25 cellular contexts compared by ENCODE assay signal in genomic region chr21:46084041-46084561, GRCh38. TPM values are rescaled to one million over a fixed set of nuclear protein-coding genes. Genes with fewer than 3 reads are reported as not detected.
DNase-seq lines count a peak whose midpoint lies in the region; FAIRE-seq and TF ChIP-seq lines count a peak whose summit lies in the region.
"Had no signal": no experiment of that assay in that cellular context is flagged by ENCODE, and none has a peak within 500 bp of the region (broad histone marks: within the 10 kb centered on the region; RNA-seq: fewer than 3 reads in every experiment).

No MANE protein-coding gene starts in this region.

- H4K8ac ChIP-seq in H1 (ENCODE audit: extremely low read depth, insufficient read depth, low read length) (peak overlapping the region; percentile 68; the same call in 1 of the 2 replicates), trophoblast cell (ENCODE audit: low read depth, low read length) (no peak overlapping the region)

- H3K14ac ChIP-seq in H1 (ENCODE audit: insufficient read length) (no peak overlapping the region), trophoblast cell (ENCODE audit: low read length) (no peak overlapping the region)

- WGBS in H1 (ENCODE audit: extremely low coverage in 1 of 2, insufficient coverage in 1 of 2, insufficient read length in 1 of 2, insufficient replicate concordance in 2 of 2, low coverage in 1 of 2, low lambda C conversion rate in 2 of 2, missing lambda C conversion rate in 1 of 2), 2 experiments: 86% methylated on average over 18 of the region's 19 CpGs; no CpG with 5 or more reads in 1 of the 2 experiments
- WGBS in trophoblast cell (ENCODE audit: extremely low coverage, insufficient coverage, insufficient read length): no CpG with 5 or more reads among the region's 19 CpGs

- H3K27ac ChIP-seq in H1 (ENCODE audit: low read depth, low read length) (no peak overlapping the region), skin epidermis (peak overlapping the region in 18 of 21 experiments; percentile 10 to 85 (median 70)), trophoblast cell (ENCODE audit: low read depth, low read length) (no peak overlapping the region)
- H3K27ac ChIP-seq: body of pancreas, lower lobe of right lung, tibial artery had no signal

- TF ChIP-seq RAD21 in H1 (IDR thresholded peaks at IDR 0.05 in 1 of 2, conservative IDR thresholded peaks at IDR 0.05 in 1 of 2; ENCODE audit: low read depth in 2 of 2, low read length in 2 of 2): no peak

- POLR2A ChIA-PET in H1 (lab: Charles Lee; ENCODE audit: partially characterized antibody): interaction anchor here (0.7 to 1.0 kb wide), 2 partner anchors 14 to 17 kb away, joined by 3 read pairs; partner anchors contain the start of gene COL6A2

- H4K5ac ChIP-seq in H1 (ENCODE audit: insufficient read length, low read depth, low read length): no peak overlapping the region

- no peak overlapping the region for H4K91ac ChIP-seq in H1 (replicated peaks; ENCODE audit: insufficient read length, low read length)
- no peak overlapping the region for H4K91ac ChIP-seq in trophoblast cell (ENCODE audit: low read depth, low read length)

- H3K4me3 Mint-ChIP-seq in mesothelial cell of epicardium: no peak overlapping the region
- H3K4me3 Mint-ChIP-seq: activated naive CD8-positive, alpha-beta T cell treated with anti-CD3 and anti-CD28 coated beads, Interleukin-2, amount 50 U/mL, for 24 hours; stimulated activated naive CD8-positive, alpha-beta T cell treated with anti-CD3 and anti-CD28 coated beads, Interleukin-15, amount 100 ng/mL, for 72 hours; WTC11 had no signal

- no peak overlapping the region for H4K12ac ChIP-seq in trophoblast cell (ENCODE audit: low read depth, low read length)

- H3K4me3 ChIP-seq in NT2/D1 (ENCODE audit: insufficient read length, low read depth) (no peak overlapping the region), H1 (ENCODE audit: extremely low read depth in 1 of 4, insufficient read depth in 2 of 4, low read depth in 3 of 4, low read length in 4 of 4) (no peak overlapping the region), skin epidermis (no peak overlapping the region), trophoblast cell (ENCODE audit: low read depth, low read length) (no peak overlapping the region)
- H3K4me3 ChIP-seq: body of pancreas, lower lobe of right lung, tibial artery had no signal

- peaks cover 19% of the 10 kb centered on the region for H3K4me1 Mint-ChIP-seq in mesothelial cell of epicardium
- H3K4me1 Mint-ChIP-seq: activated naive CD8-positive, alpha-beta T cell treated with anti-CD3 and anti-CD28 coated beads, Interleukin-2, amount 50 U/mL, for 24 hours; stimulated activated naive CD8-positive, alpha-beta T cell treated with anti-CD3 and anti-CD28 coated beads, Interleukin-15, amount 100 ng/mL, for 72 hours; WTC11 had no signal

- CTCF ChIA-PET in H1 (lab: Charles Lee; ENCODE audit: partially characterized antibody): interaction anchor here (0.7 to 1.0 kb wide), 2 partner anchors 9 to 59 kb away, joined by 3 read pairs; no protein-coding TSS in a partner anchor

- H3K79me2 ChIP-seq in H1 (ENCODE audit: control insufficient read depth in 1 of 2, insufficient read depth in 2 of 2, low read length in 2 of 2) (no peaks in the 10 kb centered on the region), trophoblast cell (ENCODE audit: control insufficient read depth, insufficient read depth, low read length, poor library complexity) (no peaks in the 10 kb centered on the region)

- H2AFZ ChIP-seq in H1 (ENCODE audit: low read length): no peak overlapping the region
- no peak overlapping the region for H2AFZ ChIP-seq in trophoblast cell (ENCODE audit: insufficient read depth, low read length, poor library complexity)

- no peak for TF ChIP-seq POLR2A in H1 (IDR thresholded peaks at IDR 0.05; ENCODE audit: control extremely low read depth in 1 of 2, low read depth in 2 of 2, low read length in 2 of 2)

- no peak overlapping the region for H2BK20ac ChIP-seq in H1 (ENCODE audit: low read length)

- no peak overlapping the region for H2BK15ac ChIP-seq in H1 (ENCODE audit: low read length)

- no peak overlapping the region for H2BK120ac ChIP-seq in H1 (replicated peaks; ENCODE audit: low read depth, low read length)
- H2BK120ac ChIP-seq in trophoblast cell (ENCODE audit: insufficient read depth, low read length, poor library complexity): no peak overlapping the region

- H3K79me1 ChIP-seq in H1 (ENCODE audit: low read depth, low read length): no peaks in the 10 kb centered on the region
- H3K79me1 ChIP-seq in trophoblast cell (ENCODE audit: low read length): no peaks in the 10 kb centered on the region

- no peak for FAIRE-seq in H1 (lab: Jason Lieb, UNC)
- FAIRE-seq: frontal cortex had no signal

- H2BK12ac ChIP-seq in H1 (ENCODE audit: low read depth, low read length): no peak overlapping the region
- no peak overlapping the region for H2BK12ac ChIP-seq in trophoblast cell (ENCODE audit: low read length)

- no peak for TF ChIP-seq EP300 in H1 (IDR thresholded peaks at IDR 0.05; ENCODE audit: borderline replicate concordance in 1 of 2, low read depth in 2 of 2, low read length in 2 of 2)

- no peak overlapping the region for H3K4me2 ChIP-seq in H1 (ENCODE audit: insufficient read depth in 1 of 2, low read depth in 2 of 2, low read length in 2 of 2)
- no peak overlapping the region for H3K4me2 ChIP-seq in trophoblast cell (ENCODE audit: low read length)

- H3K56ac ChIP-seq in H1 (replicated peaks; ENCODE audit: insufficient read length, low read depth, low read length): no peak overlapping the region

- DNase-seq in NT2/D1 (ENCODE audit: low read depth, low spot score) (no peak), H1 (ENCODE audit: low read depth in 1 of 2, low spot score in 2 of 2) (no peak), mesothelial cell of epicardium (ENCODE audit: low spot score in 2 of 2, unreplicated experiment in 2 of 2) (no peak), GM13977 (ENCODE audit: low spot score) (no peak), C1 segment of cervical spinal cord (lab: John Stamatoyannopoulos, UW) (no peak), trophoblast cell (no peak)
- no peak for DNase-seq in effector CD8-positive, alpha-beta T cell (lab: John Stamatoyannopoulos, UW)
- DNase-seq: activated effector memory CD4-positive, alpha-beta T cell treated with anti-CD3 and anti-CD28 coated beads, Interleukin-2, amount 50 U/mL, for 16 hours; activated naive CD8-positive, alpha-beta T cell treated with anti-CD3 and anti-CD28 coated beads, Interleukin-2, amount 50 U/mL, for 24 hours; activated T-cell treated with anti-CD3 and anti-CD28 coated beads for 4 hours; effector memory CD4-positive, alpha-beta T cell; erythroblast; hypothalamus; KBM-7; lower lobe of right lung; NCI-H146; NCI-H510A; SHP77; stimulated activated naive CD8-positive, alpha-beta T cell treated with anti-CD3 and anti-CD28 coated beads, Interleukin-15, amount 100 ng/mL, for 72 hours; T-helper 9 cell had no signal

- H3K18ac ChIP-seq in H1 (ENCODE audit: extremely low read depth, low read length) (peak overlapping the region; percentile 32; the same call in 1 of the 2 replicates), trophoblast cell (ENCODE audit: low read length) (no peak overlapping the region)

- H3K23ac ChIP-seq in H1 (ENCODE audit: insufficient read length) (no peak overlapping the region), trophoblast cell (ENCODE audit: low read length) (no peak overlapping the region)

- H3K27me3 Mint-ChIP-seq in mesothelial cell of epicardium (ENCODE audit: low read depth): no peaks in the 10 kb centered on the region
- H3K27me3 Mint-ChIP-seq: activated naive CD8-positive, alpha-beta T cell treated with anti-CD3 and anti-CD28 coated beads, Interleukin-2, amount 50 U/mL, for 24 hours had no signal

- TF ChIP-seq CTCF in H1 (IDR thresholded peaks at IDR 0.05; ENCODE audit: control extremely low read depth in 1 of 3, insufficient read depth in 1 of 3, low read depth in 1 of 3, low read length in 3 of 3): no peak
- no peak for TF ChIP-seq CTCF in mesothelial cell of epicardium (IDR thresholded peaks at IDR 0.05; ENCODE audit: unreplicated experiment)
- TF ChIP-seq CTCF in GM13977 (IDR thresholded peaks at IDR 0.05; ENCODE audit: extremely low read depth, insufficient read depth, missing control alignments): no peak

- H2BK5ac ChIP-seq in H1 (ENCODE audit: low read depth, low read length): no peak overlapping the region
- H2BK5ac ChIP-seq in trophoblast cell (ENCODE audit: low read depth, low read length, poor library complexity): no peak overlapping the region

- H3K4me1 ChIP-seq in NT2/D1 (ENCODE audit: insufficient read depth, insufficient read length) (peaks cover 17% of the 10 kb centered on the region), H1 (replicated peaks in 1 of 4; ENCODE audit: control insufficient read depth in 3 of 4, insufficient read depth in 4 of 4, low read length in 3 of 4) (peaks cover 0 to 4% (median under 1%) of the 10 kb centered on the region in 4 experiments; a peak in 3 of 7 replicates), trophoblast cell (ENCODE audit: control insufficient read depth in 1 of 2, insufficient read depth in 2 of 2, low read length in 2 of 2) (peaks cover 2 to 7% of the 10 kb centered on the region in 2 experiments)
- H3K4me1 ChIP-seq: body of pancreas, lower lobe of right lung had no signal

- H3K36me3 ChIP-seq in NT2/D1 (ENCODE audit: insufficient read depth, insufficient read length, low read length) (no peaks in the 10 kb centered on the region), H1 (ENCODE audit: control insufficient read depth in 2 of 4, insufficient read depth in 4 of 4, low read length in 3 of 4) (no peaks in the 10 kb centered on the region), trophoblast cell (ENCODE audit: control insufficient read depth in 1 of 2, insufficient read depth in 2 of 2, low read length in 2 of 2) (no peaks in the 10 kb centered on the region)
- H3K36me3 ChIP-seq: lower lobe of right lung, tibial artery had no signal

- H3K36me3 Mint-ChIP-seq in mesothelial cell of epicardium: no peaks in the 10 kb centered on the region

- in situ Hi-C loops in GM13977 (cut with MboI; ENCODE audit: low pct_unique_long_range_greater_than_20kb, low sequenced_read_pairs, unreplicated experiment): no loop called here

- 0 out of 2 replicates have a peak, but pooled peaks cover 2% of the 10 kb centered on the region for H3K23me2 ChIP-seq in H1 (ENCODE audit: low read depth, low read length)

- peak overlapping the region; percentile 25 for H3K27ac Mint-ChIP-seq in mesothelial cell of epicardium
- H3K27ac Mint-ChIP-seq: activated naive CD8-positive, alpha-beta T cell treated with anti-CD3 and anti-CD28 coated beads, Interleukin-2, amount 50 U/mL, for 24 hours; stimulated activated naive CD8-positive, alpha-beta T cell treated with anti-CD3 and anti-CD28 coated beads, Interleukin-15, amount 100 ng/mL, for 72 hours; WTC11 had no signal

- peaks cover 22% of the 10 kb centered on the region for H3K9me3 ChIP-seq in NT2/D1 (ENCODE audit: insufficient read depth, low read length)
- peaks cover 0 to 1% of the 10 kb centered on the region in 2 experiments; a peak in 1 of 4 replicates for H3K9me3 ChIP-seq in H1 (ENCODE audit: insufficient read depth in 2 of 2, low read depth in 1 of 2, low read length in 1 of 2)
- H3K9me3 ChIP-seq in trophoblast cell (ENCODE audit: insufficient read depth, low read depth, low read length): peaks cover 6% of the 10 kb centered on the region
- H3K9me3 ChIP-seq: body of pancreas, lower lobe of right lung, tibial artery had no signal

- H2AK5ac ChIP-seq in H1 (ENCODE audit: low read depth, low read length) (no peak overlapping the region), trophoblast cell (ENCODE audit: low read length) (no peak overlapping the region)

- H3K4ac ChIP-seq in H1 (replicated peaks; ENCODE audit: insufficient read length, low read depth, low read length) (no peak overlapping the region), trophoblast cell (ENCODE audit: low read depth, low read length) (no peak overlapping the region)

- peaks cover 2% of the 10 kb centered on the region for H3K27me3 ChIP-seq in NT2/D1 (ENCODE audit: insufficient read depth, insufficient read length)
- no peaks in the 10 kb centered on the region for H3K27me3 ChIP-seq in H1 (replicated peaks in 1 of 4; ENCODE audit: control insufficient read depth in 3 of 4, extremely low read depth in 1 of 4, insufficient read depth in 3 of 4, low read length in 3 of 4)
- no peaks in the 10 kb centered on the region for H3K27me3 ChIP-seq in trophoblast cell (ENCODE audit: insufficient read depth, low read length)
- H3K27me3 ChIP-seq: body of pancreas, tibial artery had no signal

- peaks cover 22% of the 10 kb centered on the region for H3K9me3 Mint-ChIP-seq in mesothelial cell of epicardium

- H4K20me1 ChIP-seq in H1 (replicated peaks in 1 of 2; ENCODE audit: control insufficient read depth in 1 of 2, insufficient read depth in 2 of 2, low read length in 2 of 2): peaks cover 0 to 3% of the 10 kb centered on the region in 2 experiments

- H3K9ac ChIP-seq in NT2/D1 (ENCODE audit: insufficient read length, low read depth): peak overlapping the region; percentile 33
- H3K9ac ChIP-seq in H1 (replicated peaks in 1 of 4; ENCODE audit: extremely low read depth in 1 of 4, low read depth in 3 of 4, low read length in 3 of 4): no peak overlapping the region
- H3K9ac ChIP-seq in trophoblast cell (ENCODE audit: low read length): no peak overlapping the region

RNA-seq across cellular contexts. Expression of gene COL6A2, which starts 13.8 kb away (rescaled TPM):
- total RNA-seq in H1 (2021; fragmentation: NEBNext Ultra II Directional; extraction: Animal tissue kit (Norgen Biotek cat#: 25700)): 60.6 and 62.7 TPM in 2 replicates
- polyA plus RNA-seq in H1 (2011; rRNA removed): 60.1 and 79.2 TPM in 2 replicates
- polyA plus RNA-seq in H1 (2011; cell fraction: cytosol; rRNA removed): 60.4 TPM
- polyA plus RNA-seq in H1 (2011; cell fraction: nucleus; rRNA removed): 219 TPM
- 38.8 to 78.4 TPM (median 69.6 TPM) in 4 replicates for polyA plus RNA-seq in H1 (2012, experiment 1 of 2)
- 41.6 TPM for polyA plus RNA-seq in H1 (2012, experiment 2 of 2)
- polyA plus RNA-seq in H1 (2013, experiment 1 of 2): 99.7 TPM
- polyA plus RNA-seq in H1 (2013, experiment 2 of 2): 84.9 TPM
- 14.9 and 16.7 TPM in 2 replicates for polyA minus RNA-seq in H1 (2011; rRNA and poly(A)+ RNA removed)
- polyA minus RNA-seq in H1 (2011; cell fraction: cytosol; rRNA and poly(A)+ RNA removed): 30.5 TPM
- 40.6 TPM for polyA minus RNA-seq in H1 (2011; cell fraction: nucleus; rRNA and poly(A)+ RNA removed)
- 846 to 986 TPM (median 933 TPM) in 3 replicates for total RNA-seq in mesothelial cell of epicardium
- polyA plus RNA-seq in trophoblast cell (2013): 53.6 and 55.1 TPM in 2 replicates

Comparison
In these comparisons a context has a peak if more than half of its experiments do, and no peak if none do; other contexts are left out.
1. H3K27ac ChIP-seq: peak in skin epidermis (18 of 21); none in H1 (single experiment) and trophoblast cell (single experiment).
2. RNA of gene COL6A2, which starts 13.8 kb away (total RNA-seq): 846 to 986 TPM in mesothelial cell of epicardium; 60.6 to 62.7 TPM in H1; every median in the first group is over 10 times any median in the second.